Comparison of ENCODE assay signal across 38 cellular contexts in genomic region chr22:22612516-22612915, GRCh38. TPM values are rescaled to one million over a fixed set of nuclear protein-coding genes. Genes with fewer than 3 reads are reported as not detected.
"Had no signal": no experiment of that assay in that cellular context is flagged by ENCODE, and none has a peak within 500 bp of the region (broad histone marks: within the 10 kb centered on the region; RNA-seq: fewer than 3 reads in every experiment).

No MANE protein-coding gene starts in this region.

- H3K27me3 ChIP-seq: adrenal gland, body of pancreas had no signal

- ATAC-seq: activated CD8-positive, alpha-beta T cell treated with anti-CD3 and anti-CD28 coated beads for 36 hours; activated naive CD4-positive, alpha-beta T cell treated with anti-CD3 and anti-CD28 coated beads, Interleukin-2, amount 50 U/mL, for 72 hours; activated T-cell treated with anti-CD3 and anti-CD28 coated beads, Interleukin-2, amount 50 U/mL, for 4 hours; activated T-cell treated with anti-CD3 and anti-CD28 coated beads, Interleukin-2, amount 50 U/mL, for 72 hours; activated T-helper 17 cell treated with anti-CD3 and anti-CD28 coated beads, Interleukin-2, amount 50 U/mL, for 72 hours; body of pancreas had no signal

- H3K27me3 Mint-ChIP-seq: activated B cell treated with CpG ODN at 0.5 μM for 24 hours; activated T-helper 17 cell treated with anti-CD3 and anti-CD28 coated beads, Interleukin-2, amount 50 U/mL, for 72 hours had no signal

- H3K9me3 ChIP-seq: adrenal gland had no signal

- H3K27ac ChIP-seq: adrenal gland, body of pancreas, brain microvascular endothelial cell, breast epithelium, VCaP had no signal

- FAIRE-seq: astrocyte, TTC549 had no signal

- H3K4me3 Mint-ChIP-seq: activated B cell treated with CpG ODN at 0.5 μM for 24 hours; activated CD4-positive, alpha-beta memory T cell treated with anti-CD3 and anti-CD28 coated beads for 36 hours; activated CD4-positive, alpha-beta T cell treated with anti-CD3 and anti-CD28 coated beads, Interleukin-2, amount 10 ng/mL, durations not matched to agents 24 days and 14 days; activated CD8-positive, alpha-beta T cell treated with anti-CD3 and anti-CD28 coated beads for 36 hours; activated naive CD4-positive, alpha-beta T cell treated with anti-CD3 and anti-CD28 coated beads for 36 hours; activated naive CD8-positive, alpha-beta T cell treated with anti-CD3 and anti-CD28 coated beads for 36 hours; activated T-cell treated with anti-CD3 and anti-CD28 coated beads, Interleukin-2, amount 50 U/mL, for 4 hours; activated T-cell treated with anti-CD3 and anti-CD28 coated beads, Interleukin-2, amount 50 U/mL, for 72 hours; activated T-helper 1 cell treated with anti-CD3 and anti-CD28 coated beads, Interleukin-12 subunit alpha, Interleukin-12 subunit beta, Interleukin-2, Interleukin-4 antibody, amounts not matched to agents 30 ng/mL and 10 ng/mL and 1 ng/mL, durations not matched to agents 14 hours and 24 hours and 36 hours; activated T-helper 17 cell treated with anti-CD3 and anti-CD28 coated beads, Interleukin-2, amount 50 U/mL, for 72 hours; T-helper 1 cell treated with Interleukin-12 subunit alpha and Interleukin-12 subunit beta and Interleukin-4 antibody, amounts not matched to agents 30 μg/mL and 1 μg/mL, for 36 hours had no signal

- DNase-seq: activated B cell treated with CpG ODN at 0.5 μM for 24 hours; activated CD4-positive, alpha-beta memory T cell treated with anti-CD3 and anti-CD28 coated beads for 36 hours; activated CD4-positive, alpha-beta T cell treated with anti-CD3 and anti-CD28 coated beads for 4 hours; activated CD4-positive, alpha-beta T cell treated with anti-CD3 and anti-CD28 coated beads, Interleukin-2, amount 10 ng/mL, durations not matched to agents 24 days and 14 days; activated CD4-positive, alpha-beta T cell treated with anti-CD3 and anti-CD28 coated beads, Interleukin-2, amount 50 U/mL, for 1 hour; activated CD4-positive, alpha-beta T cell treated with anti-CD3 and anti-CD28 coated beads, Interleukin-2, amount 50 U/mL, for 4 hours; activated CD4-positive, CD25-positive, alpha-beta regulatory T cell treated with anti-CD3 and anti-CD28 coated beads, Interleukin-2, amount 50 U/mL, for 72 hours; activated CD8-positive, alpha-beta memory T cell treated with anti-CD3 and anti-CD28 coated beads, Interleukin-2, amount 50 U/mL, for 4 hours; activated CD8-positive, alpha-beta T cell treated with anti-CD3 and anti-CD28 coated beads for 36 hours; activated effector memory CD4-positive, alpha-beta T cell treated with anti-CD3 and anti-CD28 coated beads, Interleukin-2, amount 50 U/mL, for 16 hours; activated gamma-delta T cell treated with Interleukin-2 at 50 U/mL for 16 hours; activated naive CD4-positive, alpha-beta T cell; activated naive CD4-positive, alpha-beta T cell treated with anti-CD3 and anti-CD28 coated beads for 36 hours; activated naive CD4-positive, alpha-beta T cell treated with anti-CD3 and anti-CD28 coated beads, Interleukin-2, amount 50 U/mL, for 16 hours; activated naive CD8-positive, alpha-beta T cell treated with anti-CD3 and anti-CD28 coated beads for 36 hours; activated T-cell treated with anti-CD3 and anti-CD28 coated beads for 4 hours; activated T-cell treated with anti-CD3 and anti-CD28 coated beads, Interleukin-2, amount 50 U/mL, for 1 hour; activated T-cell treated with anti-CD3 and anti-CD28 coated beads, Interleukin-2, amount 50 U/mL, for 4 hours; activated T-cell treated with anti-CD3 and anti-CD28 coated beads, Interleukin-2, amount 50 U/mL, for 72 hours; adrenal gland; amniotic stem cell; aorta; body of pancreas; brain microvascular endothelial cell; central memory CD4-positive, alpha-beta T cell; T-helper 1 cell had no signal

- H3K36me3 ChIP-seq: adrenal gland, brain microvascular endothelial cell, breast epithelium had no signal

- H3K27ac Mint-ChIP-seq: activated B cell treated with CpG ODN at 0.5 μM for 24 hours; activated CD4-positive, alpha-beta memory T cell treated with anti-CD3 and anti-CD28 coated beads for 36 hours; activated CD4-positive, alpha-beta T cell treated with anti-CD3 and anti-CD28 coated beads, Interleukin-2, amount 10 ng/mL, durations not matched to agents 24 days and 14 days; activated CD8-positive, alpha-beta T cell treated with anti-CD3 and anti-CD28 coated beads for 36 hours; activated naive CD4-positive, alpha-beta T cell treated with anti-CD3 and anti-CD28 coated beads for 36 hours; activated naive CD4-positive, alpha-beta T cell treated with anti-CD3 and anti-CD28 coated beads, Interleukin-2, amount 50 U/mL, for 72 hours; activated naive CD8-positive, alpha-beta T cell treated with anti-CD3 and anti-CD28 coated beads for 36 hours; activated T-cell treated with anti-CD3 and anti-CD28 coated beads, Interleukin-2, amount 50 U/mL, for 72 hours; activated T-helper 1 cell treated with anti-CD3 and anti-CD28 coated beads, Interleukin-12 subunit alpha, Interleukin-12 subunit beta, Interleukin-2, Interleukin-4 antibody, amounts not matched to agents 30 ng/mL and 10 ng/mL and 1 ng/mL, durations not matched to agents 14 hours and 24 hours and 36 hours; activated T-helper 17 cell treated with anti-CD3 and anti-CD28 coated beads, Interleukin-2, amount 50 U/mL, for 72 hours; T-helper 1 cell treated with Interleukin-12 subunit alpha and Interleukin-12 subunit beta and Interleukin-4 antibody, amounts not matched to agents 30 μg/mL and 1 μg/mL, for 36 hours had no signal

- H3K4me1 ChIP-seq: adrenal gland, body of pancreas, breast epithelium had no signal

- H3K36me3 Mint-ChIP-seq: activated CD4-positive, alpha-beta memory T cell treated with anti-CD3 and anti-CD28 coated beads for 36 hours; activated naive CD4-positive, alpha-beta T cell treated with anti-CD3 and anti-CD28 coated beads, Interleukin-2, amount 50 U/mL, for 72 hours; activated naive CD8-positive, alpha-beta T cell treated with anti-CD3 and anti-CD28 coated beads for 36 hours had no signal

- H3K4me3 ChIP-seq: adrenal gland, body of pancreas, breast epithelium had no signal

- H3K9me3 Mint-ChIP-seq: activated CD4-positive, alpha-beta memory T cell treated with anti-CD3 and anti-CD28 coated beads for 36 hours; activated CD4-positive, alpha-beta T cell treated with anti-CD3 and anti-CD28 coated beads, Interleukin-2, amount 10 ng/mL, durations not matched to agents 24 days and 14 days; activated CD8-positive, alpha-beta T cell treated with anti-CD3 and anti-CD28 coated beads for 36 hours; activated naive CD4-positive, alpha-beta T cell treated with anti-CD3 and anti-CD28 coated beads for 36 hours; activated naive CD4-positive, alpha-beta T cell treated with anti-CD3 and anti-CD28 coated beads, Interleukin-2, amount 50 U/mL, for 72 hours; activated naive CD8-positive, alpha-beta T cell treated with anti-CD3 and anti-CD28 coated beads for 36 hours; activated T-cell treated with anti-CD3 and anti-CD28 coated beads, Interleukin-2, amount 50 U/mL, for 72 hours; activated T-helper 1 cell treated with anti-CD3 and anti-CD28 coated beads, Interleukin-12 subunit alpha, Interleukin-12 subunit beta, Interleukin-2, Interleukin-4 antibody, amounts not matched to agents 30 ng/mL and 10 ng/mL and 1 ng/mL, durations not matched to agents 14 hours and 24 hours and 36 hours; activated T-helper 17 cell treated with anti-CD3 and anti-CD28 coated beads, Interleukin-2, amount 50 U/mL, for 72 hours; T-helper 1 cell treated with Interleukin-12 subunit alpha and Interleukin-12 subunit beta and Interleukin-4 antibody, amounts not matched to agents 30 μg/mL and 1 μg/mL, for 36 hours had no signal

RNA-seq across cellular contexts. Expression of gene GGTLC2, which starts 31.9 kb away (rescaled TPM):
- total RNA-seq: activated B cell treated with CpG ODN at 0.5 μM for 24 hours; activated CD4-positive, alpha-beta memory T cell treated with anti-CD3 and anti-CD28 coated beads for 36 hours; activated CD4-positive, alpha-beta T cell treated with anti-CD3 and anti-CD28 coated beads, Interleukin-2, amount 10 ng/mL, durations not matched to agents 24 days and 14 days; activated CD8-positive, alpha-beta memory T cell treated with anti-CD3 and anti-CD28 coated beads for 36 hours; activated CD8-positive, alpha-beta T cell treated with anti-CD3 and anti-CD28 coated beads for 36 hours; activated naive CD4-positive, alpha-beta T cell treated with anti-CD3 and anti-CD28 coated beads for 36 hours; activated naive CD4-positive, alpha-beta T cell treated with anti-CD3 and anti-CD28 coated beads, Interleukin-2, amount 50 U/mL, for 72 hours; activated naive CD8-positive, alpha-beta T cell treated with anti-CD3 and anti-CD28 coated beads for 36 hours; activated T-cell treated with anti-CD3 and anti-CD28 coated beads, Interleukin-2, amount 50 U/mL, for 4 hours; activated T-cell treated with anti-CD3 and anti-CD28 coated beads, Interleukin-2, amount 50 U/mL, for 72 hours; activated T-helper 1 cell treated with anti-CD3 and anti-CD28 coated beads, Interleukin-12 subunit alpha, Interleukin-12 subunit beta, Interleukin-2, Interleukin-4 antibody, amounts not matched to agents 30 ng/mL and 10 ng/mL and 1 ng/mL, durations not matched to agents 14 hours and 24 hours and 36 hours; activated T-helper 17 cell treated with anti-CD3 and anti-CD28 coated beads, Interleukin-2, amount 50 U/mL, for 72 hours; adrenal gland; aorta; astrocyte; body of pancreas; breast epithelium; cardiac septum; cerebellum; T-helper 2 cell treated with Interferon-gamma antibody and Interleukin-4, amounts not matched to agents 100 ng/mL and 5 ng/mL, for 36 hours had no signal
- polyA plus RNA-seq: adrenal gland, aorta had no signal

RNA-seq across cellular contexts. Expression of gene PRAME, which starts 53.5 kb away (rescaled TPM):
- total RNA-seq: activated B cell treated with CpG ODN at 0.5 μM for 24 hours; activated CD4-positive, alpha-beta memory T cell treated with anti-CD3 and anti-CD28 coated beads for 36 hours; activated CD4-positive, alpha-beta T cell treated with anti-CD3 and anti-CD28 coated beads, Interleukin-2, amount 10 ng/mL, durations not matched to agents 24 days and 14 days; activated CD8-positive, alpha-beta memory T cell treated with anti-CD3 and anti-CD28 coated beads for 36 hours; activated CD8-positive, alpha-beta T cell treated with anti-CD3 and anti-CD28 coated beads for 36 hours; activated naive CD4-positive, alpha-beta T cell treated with anti-CD3 and anti-CD28 coated beads for 36 hours; activated naive CD8-positive, alpha-beta T cell treated with anti-CD3 and anti-CD28 coated beads for 36 hours; activated T-helper 1 cell treated with anti-CD3 and anti-CD28 coated beads, Interleukin-12 subunit alpha, Interleukin-12 subunit beta, Interleukin-2, Interleukin-4 antibody, amounts not matched to agents 30 ng/mL and 10 ng/mL and 1 ng/mL, durations not matched to agents 14 hours and 24 hours and 36 hours; activated T-helper 17 cell treated with anti-CD3 and anti-CD28 coated beads, Interleukin-2, amount 50 U/mL, for 72 hours; aorta; astrocyte; body of pancreas; cerebellum; T-helper 2 cell treated with Interferon-gamma antibody and Interleukin-4, amounts not matched to agents 100 ng/mL and 5 ng/mL, for 36 hours had no signal
- polyA plus RNA-seq: aorta had no signal
